In the genomic region with DNA sequence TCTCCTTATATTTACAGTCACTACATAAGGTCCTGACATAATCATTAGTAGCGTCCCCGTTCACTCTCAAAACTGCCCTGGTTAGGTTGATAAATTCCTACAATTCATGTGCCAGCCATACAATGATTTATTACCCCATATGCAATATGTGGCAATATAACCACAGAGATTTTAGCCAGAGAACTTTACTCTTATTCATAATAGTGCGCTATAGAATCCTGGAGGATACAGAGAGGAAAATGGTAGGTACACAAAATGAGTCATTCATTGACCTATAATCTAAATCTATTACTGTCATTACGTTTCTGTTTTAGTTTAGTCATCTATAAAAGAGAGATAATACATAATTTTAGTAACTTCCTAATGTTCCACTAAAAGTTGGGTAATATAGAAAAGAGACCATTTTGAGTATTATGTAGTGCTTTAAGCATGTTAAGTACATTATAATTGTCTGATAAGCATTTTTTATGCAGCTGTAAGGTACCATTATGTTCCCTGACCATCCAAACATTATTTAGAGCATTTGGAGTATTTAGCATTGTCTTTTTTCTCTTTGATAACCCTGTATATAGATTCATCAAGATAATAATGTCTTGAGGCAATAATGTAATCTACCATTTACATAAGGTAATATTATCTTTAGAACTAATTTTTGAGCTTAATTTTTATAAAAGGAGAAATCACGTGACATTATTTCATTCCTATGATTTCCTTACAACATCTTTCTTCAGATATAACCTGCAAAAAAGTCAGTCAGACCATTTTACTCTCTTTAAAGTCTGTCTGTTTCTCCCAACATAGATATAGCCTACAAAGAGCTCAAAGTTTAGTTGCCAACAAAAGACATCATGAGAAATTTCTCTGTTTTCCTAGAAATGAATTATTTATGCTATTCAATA, we compare ENCODE assay signal across 23 cellular contexts.
A peak's percentile ranks its signal among the peaks of the same experiment; 100 is the strongest.
DNase-seq lines count a peak whose midpoint lies in the region; ATAC-seq, FAIRE-seq and TF ChIP-seq lines count a peak whose summit lies in the region.
"Had no signal": no experiment of that assay in that cellular context is flagged by ENCODE, and none has a peak within 500 bp of the region (broad histone marks: within the 10 kb centered on the region; RNA-seq: fewer than 3 reads in every experiment).

No MANE protein-coding gene starts in this region.

- WGBS in A549 (ENCODE audit: missing lambda C conversion rate), result 62% methylated on average over 5 of the region's 5 CpGs

- ATAC-seq in A549, result no peak
- peak; percentile 84 for ATAC-seq in RWPE2 (ENCODE audit: low read depth)
- ATAC-seq: activated CD8-positive, alpha-beta T cell treated with anti-CD3 and anti-CD28 coated beads, Interleukin-2, amount 10 ng/mL, durations not matched to agents 7 days and 5 days had no signal

- no peak overlapping the region for H3K4me2 ChIP-seq in A549

- H3K9me3 ChIP-seq in A549, result peaks cover 11% of the 10 kb centered on the region; the same call in 1 of the 3 replicates
- H3K9me3 ChIP-seq in RWPE2 (ENCODE audit: severe bottlenecking), result peaks cover 3% of the 10 kb centered on the region
- H3K9me3 ChIP-seq in left ventricle myocardium inferior (replicated peaks), result peaks cover 15% of the 10 kb centered on the region
- H3K9me3 ChIP-seq: SJCRH30 had no signal

- TF ChIP-seq CTCF in A549 (IDR thresholded peaks at IDR 0.05) (no peak), RWPE2 (IDR thresholded peaks at IDR 0.05; ENCODE audit: poor library complexity, severe bottlenecking) (no peak), fibroblast of pulmonary artery (IDR thresholded peaks at IDR 0.05; ENCODE audit: low read length, missing control alignments) (no peak), left ventricle myocardium inferior (IDR thresholded peaks at IDR 0.05; ENCODE audit: borderline replicate concordance) (no peak)

- TF ChIP-seq EP300 in A549 (IDR thresholded peaks at IDR 0.05), result no peak

- no peak overlapping the region for H3K27ac ChIP-seq in A549
- H3K27ac ChIP-seq in RWPE2 (ENCODE audit: poor library complexity, severe bottlenecking), result peak overlapping the region; percentile 71
- H3K27ac ChIP-seq in left ventricle myocardium inferior (replicated peaks), result no peak overlapping the region
- H3K27ac ChIP-seq: coronary artery, SJCRH30 had no signal

- FAIRE-seq in A549 (lab: Jason Lieb, UNC) (no peak), HTR-8/SVneo (lab: Jason Lieb, UNC) (no peak), frontal cortex (lab: Jason Lieb, UNC) (no peak)
- FAIRE-seq: GM12892, TTC549 had no signal

- TF ChIP-seq POLR2A in A549 (IDR thresholded peaks at IDR 0.05; ENCODE audit: low read length), result no peak

- H3K4me3 ChIP-seq in A549 (no peak overlapping the region), RWPE2 (ENCODE audit: severe bottlenecking) (no peak overlapping the region), fibroblast of pulmonary artery (replicated peaks; ENCODE audit: low read depth, low read length) (no peak overlapping the region), left ventricle myocardium inferior (no peak overlapping the region)
- H3K4me3 ChIP-seq: coronary artery, SJCRH30 had no signal

- H3K27me3 ChIP-seq in RWPE2 (ENCODE audit: insufficient read depth, poor library complexity, severe bottlenecking), result no peaks in the 10 kb centered on the region
- H3K27me3 ChIP-seq in left ventricle myocardium inferior (ENCODE audit: low read depth), result no peaks in the 10 kb centered on the region
- H3K27me3 ChIP-seq: SJCRH30 had no signal

- intact Hi-C loops in left ventricle myocardium inferior (cut with micrococcal nuclease), result no loop called here

- CTCF ChIA-PET in A549 (lab: Yijun Ruan, JAX), result no interaction called here

- TF ChIP-seq RAD21 in A549 (conservative IDR thresholded peaks at IDR 0.05 in 1 of 2, IDR thresholded peaks at IDR 0.05 in 1 of 2), result no peak

- DNase-seq in A549 (ENCODE audit: low read depth in 1 of 2, low spot score in 1 of 2) (no peak), HTR-8/SVneo (ENCODE audit: insufficient read length, low spot score) (peak; percentile 22), RWPE2 (ENCODE audit: low spot score) (no peak), fibroblast of pulmonary artery (ENCODE audit: low read depth) (peak; percentile 20), frontal cortex (ENCODE audit: low spot score in 2 of 2) (no peak), left ventricle myocardium inferior (no peak)
- no peak for DNase-seq in stimulated activated CD4-positive, alpha-beta T cell treated with anti-CD3 and anti-CD28 coated beads, Interleukin-15, amount 100 ng/mL, for 24 hours
- DNase-seq: activated CD4-positive, alpha-beta T cell treated with anti-CD3 and anti-CD28 coated beads for 1 hour; activated CD8-positive, alpha-beta T cell treated with anti-CD3 and anti-CD28 coated beads, Interleukin-2, amount 10 ng/mL, durations not matched to agents 7 days and 5 days; activated T-cell treated with anti-CD3 and anti-CD28 coated beads, Interleukin-2, amount 50 U/mL, for 1 hour; amniotic stem cell; C1 segment of cervical spinal cord; Calu3; mesendoderm; naive B cell; NCI-H2029 treated with DMSO at 0.1 percent for 48 hours; NCI-H82; nucleus accumbens; SJCRH30; stimulated activated CD4-positive, alpha-beta T cell treated with anti-CD3 and anti-CD28 coated beads, Interleukin-1b, Interleukin-23, amount 100 ng/mL, for 48 hours had no signal

- H3K36me3 ChIP-seq in RWPE2 (ENCODE audit: low read depth), result peaks cover 5% of the 10 kb centered on the region
- H3K36me3 ChIP-seq in left ventricle myocardium inferior, result no peaks in the 10 kb centered on the region
- H3K36me3 ChIP-seq: SJCRH30 had no signal

- POLR2A ChIA-PET in A549 (lab: Yijun Ruan, JAX), result no interaction called here

- H3K4me1 ChIP-seq in A549 (no peaks in the 10 kb centered on the region), RWPE2 (ENCODE audit: insufficient read depth, poor library complexity, severe bottlenecking) (peaks cover 35% of the 10 kb centered on the region), left ventricle myocardium inferior (no peaks in the 10 kb centered on the region)
- H3K4me1 ChIP-seq: SJCRH30 had no signal

TF ChIP-seq in A549, 52 proteins besides CTCF, POLR2A, EP300 and RAD21:
- TF ChIP-seq MAFK (IDR thresholded peaks at IDR 0.05; ENCODE audit: partially characterized antibody) (peak; percentile 46), JUN (IDR thresholded peaks at IDR 0.05) (no peak)

Comparison
In these comparisons a context has a peak if more than half of its experiments do, and no peak if none do; other contexts are left out.
1. DNase-seq: peak in HTR-8/SVneo (single experiment) and fibroblast of pulmonary artery (single experiment); none in A549 (0 of 2), RWPE2 (single experiment), frontal cortex (0 of 2), stimulated activated CD4-positive, alpha-beta T cell treated with anti-CD3 and anti-CD28 coated beads, Interleukin-15, amount 100 ng/mL, for 24 hours (single experiment) and left ventricle myocardium inferior (single experiment).